In the genomic region with DNA sequence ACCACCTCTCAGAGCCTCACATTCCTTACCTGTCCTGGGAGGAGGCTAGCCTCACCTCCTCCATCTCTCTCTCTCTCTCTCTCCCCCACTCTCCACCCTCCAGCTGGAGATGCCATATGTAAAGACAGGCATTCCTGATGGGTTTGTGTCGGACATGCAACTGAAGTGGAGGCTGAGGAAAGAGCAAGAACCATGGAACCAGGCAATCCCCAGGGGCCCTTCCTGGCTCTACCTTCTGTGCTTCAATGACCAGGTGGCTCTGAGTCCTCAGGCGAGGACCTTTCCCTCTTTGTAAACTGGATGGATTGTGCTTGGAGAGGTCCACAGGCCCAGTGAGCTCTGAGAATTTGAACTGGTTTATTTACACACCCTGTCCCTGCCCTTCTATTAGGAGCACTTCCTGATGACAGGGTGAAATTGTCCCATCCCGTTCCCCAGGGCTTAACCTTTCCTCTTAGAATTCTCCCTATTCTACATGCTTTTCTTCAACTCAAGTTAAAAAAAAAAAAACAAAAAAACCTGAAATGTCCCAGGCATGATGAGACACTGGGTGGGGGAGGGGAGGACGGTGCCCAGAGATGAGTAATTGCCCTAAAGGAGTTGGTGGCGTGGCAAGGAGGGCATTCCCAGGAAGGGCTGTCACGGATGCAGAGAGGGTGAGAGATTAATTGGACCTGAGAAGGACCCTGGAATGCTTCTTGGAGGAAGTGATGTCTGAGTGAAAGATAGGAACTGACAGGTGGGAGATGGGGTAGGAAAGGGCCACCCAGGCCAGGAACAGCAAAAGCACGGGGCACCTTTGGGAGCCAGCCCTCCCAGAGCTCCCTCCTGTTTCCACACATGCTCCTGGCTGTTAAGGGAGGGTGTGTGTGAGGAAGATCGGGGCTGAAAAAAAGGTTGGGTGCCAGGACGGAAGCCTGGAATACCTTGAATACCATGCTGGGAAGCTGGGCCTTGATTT, we compare ENCODE assay signal across 11 cellular contexts. TPM values are rescaled to one million over a fixed set of nuclear protein-coding genes. Genes with fewer than 3 reads are reported as not detected.
DNase-seq lines count a peak whose midpoint lies in the region; ATAC-seq and TF ChIP-seq lines count a peak whose summit lies in the region.
"Had no signal": no experiment of that assay in that cellular context is flagged by ENCODE, and none has a peak within 500 bp of the region (broad histone marks: within the 10 kb centered on the region; RNA-seq: fewer than 3 reads in every experiment).

No MANE protein-coding gene starts in this region.

- WGBS in testis, 2 donors = 72 to 76% methylated on average over 9 of the region's 9 CpGs

- intact Hi-C loops in testis (cut with DNase I; ENCODE audit: low total_unique reads) = no loop called here

- no peak for DNase-seq in T-helper 2 cell treated with Interferon-gamma antibody and Interleukin-4, amounts not matched to agents 5 μg/mL and 100 μg/mL, for 36 hours (ENCODE audit: low spot score)
- DNase-seq in T-helper 2 cell = no peak
- peak; percentile 92 for DNase-seq in T1000 (lab: John Stamatoyannopoulos, UW)
- peak; percentile 97 for DNase-seq in glomerular visceral epithelial cell (ENCODE audit: extremely low spot score)
- no peak for DNase-seq in testis
- DNase-seq: anterior cingulate cortex, small intestine had no signal

- H3K4me1 ChIP-seq in testis = peaks cover 58% of the 10 kb centered on the region

- no peaks in the 10 kb centered on the region for H3K27me3 ChIP-seq in testis

- no peaks in the 10 kb centered on the region for H3K9me3 ChIP-seq in testis

- H3K27ac Mint-ChIP-seq in T-helper 2 cell treated with Interferon-gamma antibody and Interleukin-4, amounts not matched to agents 5 μg/mL and 100 μg/mL, for 36 hours = peak overlapping the region; percentile 38
- H3K27ac Mint-ChIP-seq: CD14-positive monocyte had no signal

- no peaks in the 10 kb centered on the region for H3K9me3 Mint-ChIP-seq in T-helper 2 cell treated with Interferon-gamma antibody and Interleukin-4, amounts not matched to agents 5 μg/mL and 100 μg/mL, for 36 hours
- H3K9me3 Mint-ChIP-seq: CD14-positive monocyte had no signal

- no peak for ATAC-seq in HG03460 (IDR thresholded peaks at IDR 0.05; ENCODE audit: unreplicated experiment)
- ATAC-seq in GM19455 (IDR thresholded peaks at IDR 0.05; ENCODE audit: unreplicated experiment) = no peak
- ATAC-seq in GM18519 (IDR thresholded peaks at IDR 0.05; ENCODE audit: low FRiP score, unreplicated experiment) = no peak

- peak overlapping the region; percentile 39 to 88 for H3K27ac ChIP-seq in testis

- H3K4me3 ChIP-seq in testis = no peak overlapping the region

- no peak for TF ChIP-seq CTCF in testis (IDR thresholded peaks at IDR 0.05)

- H3K4me3 Mint-ChIP-seq in T-helper 2 cell treated with Interferon-gamma antibody and Interleukin-4, amounts not matched to agents 5 μg/mL and 100 μg/mL, for 36 hours = no peak overlapping the region
- H3K4me3 Mint-ChIP-seq: CD14-positive monocyte had no signal

- no peaks in the 10 kb centered on the region for H3K36me3 ChIP-seq in testis (ENCODE audit: low read depth, missing control alignments)

- peaks cover 7% of the 10 kb centered on the region for H3K36me3 Mint-ChIP-seq in T-helper 2 cell treated with Interferon-gamma antibody and Interleukin-4, amounts not matched to agents 5 μg/mL and 100 μg/mL, for 36 hours (ENCODE audit: low read depth)

- H3K4me1 Mint-ChIP-seq in T-helper 2 cell treated with Interferon-gamma antibody and Interleukin-4, amounts not matched to agents 5 μg/mL and 100 μg/mL, for 36 hours (ENCODE audit: low read depth) = peaks cover 14% of the 10 kb centered on the region

- H3K27me3 Mint-ChIP-seq in T-helper 2 cell treated with Interferon-gamma antibody and Interleukin-4, amounts not matched to agents 5 μg/mL and 100 μg/mL, for 36 hours (ENCODE audit: low read depth) = no peaks in the 10 kb centered on the region

- no peak for TF ChIP-seq POLR2A in testis (IDR thresholded peaks at IDR 0.05)

RNA-seq across cellular contexts. Expression of a gene that starts 50.2 kb away (rescaled TPM):
- total RNA-seq in testis = 10 to 100 TPM; 57.8 to 58.0 TPM
- polyA plus RNA-seq in testis (ENCODE audit: insufficient read depth, low read depth, low replicate concordance) = 128 TPM

Comparison
In these comparisons a context has a peak if more than half of its experiments do, and no peak if none do; other contexts are left out.
1. DNase-seq: peak in T1000 (single experiment) and glomerular visceral epithelial cell (single experiment); none in T-helper 2 cell treated with Interferon-gamma antibody and Interleukin-4, amounts not matched to agents 5 μg/mL and 100 μg/mL, for 36 hours (single experiment), T-helper 2 cell (0 of 5) and testis (single experiment).